ENCODE assay signal across 22 cellular contexts in genomic region chr10:29798876-29799690, GRCh38.
"Had no signal": no experiment of that assay in that cellular context is flagged by ENCODE, and none has a peak within 500 bp of the region (broad histone marks: within the 10 kb centered on the region; RNA-seq: fewer than 3 reads in every experiment).

No MANE protein-coding gene starts in this region.

- FAIRE-seq: bronchial epithelial cell, pancreas had no signal

- H3K9me3 ChIP-seq: adrenal gland, heart right ventricle, left ventricle myocardium inferior, pancreas, testis had no signal

- ATAC-seq: heart right ventricle; naive thymus-derived CD4-positive, alpha-beta T cell; pancreas; sciatic nerve; stimulated activated memory B cell treated with anti-CD40 and anti-IgM and Interleukin-4, amounts not matched to agents 10 μg/mL and 1 μg/mL and 100 μg/mL, for 72 hours had no signal

- DNase-seq: activated CD4-positive, alpha-beta T cell treated with anti-CD3 and anti-CD28 coated beads, Interleukin-2, amount 50 U/mL, for 1 hour; activated CD4-positive, CD25-positive, alpha-beta regulatory T cell treated with anti-CD3 and anti-CD28 coated beads, Interleukin-2, amount 50 U/mL, for 72 hours; activated CD8-positive, alpha-beta memory T cell treated with anti-CD3 and anti-CD28 coated beads for 24 hours; activated CD8-positive, alpha-beta memory T cell treated with anti-CD3 and anti-CD28 coated beads, Interleukin-2, amount 50 U/mL, for 48 hours; activated effector memory CD4-positive, alpha-beta T cell treated with anti-CD3 and anti-CD28 coated beads, Interleukin-2, amount 50 U/mL, for 16 hours; activated naive CD4-positive, alpha-beta T cell treated with anti-CD3 and anti-CD28 coated beads, Interleukin-2, amount 50 U/mL, for 16 hours; activated T-cell treated with anti-CD3 and anti-CD28 coated beads, Interleukin-2, amount 50 U/mL, for 48 hours; adrenal gland; cerebellar nuclear complex; cortex of kidney; effector memory CD4-positive, alpha-beta T cell; heart right ventricle; kidney glomerular epithelial cell; left ventricle myocardium inferior; naive thymus-derived CD4-positive, alpha-beta T cell; pancreas; stimulated activated CD4-positive, alpha-beta T cell treated with anti-CD3 and anti-CD28 coated beads, Interleukin-4, amount 100 ng/mL, for 4 hours; testis had no signal

- H3K27me3 ChIP-seq: adrenal gland, heart right ventricle, pancreas, testis had no signal

- H3K36me3 ChIP-seq: adrenal gland, heart right ventricle, left ventricle myocardium inferior, pancreas had no signal

- H3K4me3 ChIP-seq: adrenal gland, heart right ventricle, left ventricle myocardium inferior, pancreas, testis had no signal

- H3K27ac ChIP-seq: adrenal gland, epithelial cell of prostate, left ventricle myocardium inferior, pancreas, testis had no signal
